Comparison of ENCODE assay signal across 26 cellular contexts in the genomic region with DNA sequence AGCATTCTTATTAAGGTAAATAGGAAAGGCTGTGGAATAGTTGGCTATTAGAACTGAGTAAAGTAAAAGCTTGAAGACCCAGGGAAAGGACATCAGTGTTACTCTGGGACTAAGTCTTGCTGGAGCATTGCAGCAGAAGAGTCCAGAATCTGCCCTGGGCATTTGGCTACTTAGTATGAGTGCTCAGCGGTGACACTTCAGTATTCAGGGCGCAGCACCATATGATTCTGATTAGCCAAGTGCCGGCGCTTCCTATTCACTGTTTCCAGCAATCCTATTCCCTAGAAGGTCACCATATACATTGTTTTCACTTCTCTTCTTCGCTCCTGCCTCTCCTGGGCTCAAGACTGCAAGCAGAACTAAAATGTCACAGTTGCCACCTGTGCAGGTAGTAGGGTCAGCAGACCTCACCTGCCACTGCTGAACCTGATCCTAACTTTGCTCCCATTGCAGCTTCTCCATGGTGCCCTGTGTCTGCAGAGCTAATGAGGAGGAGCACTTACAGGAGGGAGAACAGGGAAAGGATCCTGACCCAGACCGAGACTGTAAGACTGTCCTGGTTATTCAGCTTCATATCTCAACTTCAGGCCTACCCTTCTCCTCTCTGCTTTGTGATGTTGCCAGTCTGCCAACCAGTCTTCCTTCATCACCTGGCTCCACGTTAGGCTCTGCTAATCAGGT.
DNase-seq lines count a peak whose midpoint lies in the region; ATAC-seq, FAIRE-seq and TF ChIP-seq lines count a peak whose summit lies in the region.
"Had no signal": no experiment of that assay in that cellular context is flagged by ENCODE, and none has a peak within 500 bp of the region (broad histone marks: within the 10 kb centered on the region; RNA-seq: fewer than 3 reads in every experiment).

No MANE protein-coding gene starts in this region.

- H2AK5ac ChIP-seq in mesendoderm (ENCODE audit: low read length) = no peak overlapping the region

- WGBS in mesendoderm (ENCODE audit: extremely low coverage, insufficient coverage, low lambda C conversion rate) = no CpG with 5 or more reads among the region's 7 CpGs
- 91 to 95% (median 95%) methylated on average over 7 of the region's 7 CpGs for WGBS in psoas muscle, 3 donors

- no peaks in the 10 kb centered on the region for H3K79me1 ChIP-seq in mesendoderm (ENCODE audit: low read length)

- H3K27ac Mint-ChIP-seq in stimulated activated memory B cell treated with anti-CD40 and anti-IgM and Interleukin-4, amounts not matched to agents 10 μg/mL and 1 μg/mL and 100 μg/mL, for 72 hours = peak overlapping the region; percentile 6
- no peak overlapping the region for H3K27ac Mint-ChIP-seq in nephron progenitor cell
- H3K27ac Mint-ChIP-seq: B cell; CD8-positive, alpha-beta T cell had no signal

- H4K5ac ChIP-seq in mesendoderm (ENCODE audit: low read length) = no peak overlapping the region

- peak; percentile 36 for DNase-seq in AG20443 (ENCODE audit: low spot score)
- DNase-seq in RPMI7951 (ENCODE audit: low read depth) = peak; percentile 17
- DNase-seq in mesendoderm = no peak
- DNase-seq in nephron progenitor cell = no peak
- DNase-seq in GM12891 (ENCODE audit: insufficient read length, low spot score) = no peak
- no peak for DNase-seq in psoas muscle
- no peak for DNase-seq in GM19239 (ENCODE audit: insufficient read length, low spot score)
- DNase-seq: Calu3; CD8-positive, alpha-beta T cell; DMS79 treated with DMSO at 0.1 percent for 48 hours; NCI-H1092 treated with DMSO at 0.1 percent for 48 hours; NCI-H1436; NCI-H187; NCI-H2171 treated with DMSO at 0.1 percent for 48 hours; NCI-H446; NCI-H524 treated with DMSO at 0.1 percent for 48 hours; NCI-H774; SJCRH30 had no signal

- no peaks in the 10 kb centered on the region for H3K36me3 Mint-ChIP-seq in stimulated activated memory B cell treated with anti-CD40 and anti-IgM and Interleukin-4, amounts not matched to agents 10 μg/mL and 1 μg/mL and 100 μg/mL, for 72 hours
- no peaks in the 10 kb centered on the region for H3K36me3 Mint-ChIP-seq in nephron progenitor cell (ENCODE audit: low read depth)
- H3K36me3 Mint-ChIP-seq: CD8-positive, alpha-beta T cell had no signal

- peak; percentile 53 for ATAC-seq in stimulated activated memory B cell treated with anti-CD40 and anti-IgM and Interleukin-4, amounts not matched to agents 10 μg/mL and 1 μg/mL and 100 μg/mL, for 72 hours
- ATAC-seq in psoas muscle = no peak
- ATAC-seq: CD8-positive, alpha-beta T cell; Right ventricle myocardium inferior; SK-N-SH treated with all-trans-retinoic acid at 6 μM for 48 hours had no signal

- H2BK15ac ChIP-seq in mesendoderm (replicated peaks; ENCODE audit: low read depth) = no peak overlapping the region

- H3K56ac ChIP-seq in mesendoderm (ENCODE audit: low read length) = peak overlapping the region; percentile 20

- H3K27ac ChIP-seq in mesendoderm (ENCODE audit: low read depth, low read length) = no peak overlapping the region
- no peak overlapping the region for H3K27ac ChIP-seq in psoas muscle
- H3K27ac ChIP-seq: C4-2B, HL-60, SJCRH30 had no signal

- H3K23ac ChIP-seq in mesendoderm (ENCODE audit: low read length) = no peak overlapping the region

- no peak for TF ChIP-seq POLR2A in GM12891 (IDR thresholded peaks at IDR 0.05; ENCODE audit: low read depth, low read length)

- H3K9ac ChIP-seq in mesendoderm (ENCODE audit: low read length) = no peak overlapping the region

- H3K4me1 ChIP-seq in mesendoderm (ENCODE audit: control insufficient read depth, low read depth, low read length) (no peaks in the 10 kb centered on the region), psoas muscle (peaks cover 12% of the 10 kb centered on the region)
- H3K4me1 ChIP-seq: SJCRH30 had no signal

- no peak overlapping the region for H3K4me3 ChIP-seq in mesendoderm (ENCODE audit: low read length)
- H3K4me3 ChIP-seq in psoas muscle = no peak overlapping the region
- H3K4me3 ChIP-seq: SJCRH30 had no signal

- no peaks in the 10 kb centered on the region for H3K4me1 Mint-ChIP-seq in stimulated activated memory B cell treated with anti-CD40 and anti-IgM and Interleukin-4, amounts not matched to agents 10 μg/mL and 1 μg/mL and 100 μg/mL, for 72 hours
- H3K4me1 Mint-ChIP-seq in nephron progenitor cell = peaks cover 21% of the 10 kb centered on the region
- H3K4me1 Mint-ChIP-seq: B cell had no signal

- H4K8ac ChIP-seq in mesendoderm (ENCODE audit: low read depth, low read length) = no peak overlapping the region

- no peak overlapping the region for H3K18ac ChIP-seq in mesendoderm (ENCODE audit: low read length)

- H2BK120ac ChIP-seq in mesendoderm (ENCODE audit: low read depth, low read length) = no peak overlapping the region

- no peaks in the 10 kb centered on the region for H3K79me2 ChIP-seq in mesendoderm (ENCODE audit: control insufficient read depth, insufficient read depth, low read length)

- no peaks in the 10 kb centered on the region for H3K27me3 ChIP-seq in mesendoderm (ENCODE audit: insufficient read depth, low read length, poor library complexity)
- no peaks in the 10 kb centered on the region for H3K27me3 ChIP-seq in psoas muscle (ENCODE audit: insufficient read depth in 3 of 3, low read length in 2 of 3)
- H3K27me3 ChIP-seq: SJCRH30 had no signal

- FAIRE-seq in GM12891 (lab: Jason Lieb, UNC) (no peak), GM19239 (lab: Jason Lieb, UNC) (no peak)
- FAIRE-seq: GM18507, H54 had no signal

- H2BK5ac ChIP-seq in mesendoderm (ENCODE audit: low read length) = no peak overlapping the region

- no peak for TF ChIP-seq CTCF in nephron progenitor cell (IDR thresholded peaks at IDR 0.05)
- TF ChIP-seq CTCF in psoas muscle (IDR thresholded peaks at IDR 0.05) = no peak

- intact Hi-C loops in psoas muscle (cut with DNase I) = no loop called here

- no peaks in the 10 kb centered on the region for H3K27me3 Mint-ChIP-seq in stimulated activated memory B cell treated with anti-CD40 and anti-IgM and Interleukin-4, amounts not matched to agents 10 μg/mL and 1 μg/mL and 100 μg/mL, for 72 hours
- H3K27me3 Mint-ChIP-seq in nephron progenitor cell (ENCODE audit: low read depth, poor library complexity) = peaks cover 5% of the 10 kb centered on the region

- H3K9me3 ChIP-seq in psoas muscle = no peaks in the 10 kb centered on the region
- H3K9me3 ChIP-seq: SJCRH30 had no signal

- H3K4ac ChIP-seq in mesendoderm (ENCODE audit: low read depth, low read length) = no peak overlapping the region

- H3K4me2 ChIP-seq in mesendoderm (ENCODE audit: low read length) = no peak overlapping the region

- H3K9me3 Mint-ChIP-seq in stimulated activated memory B cell treated with anti-CD40 and anti-IgM and Interleukin-4, amounts not matched to agents 10 μg/mL and 1 μg/mL and 100 μg/mL, for 72 hours = no peaks in the 10 kb centered on the region
- H3K9me3 Mint-ChIP-seq in nephron progenitor cell = peaks cover under 1% of the 10 kb centered on the region
- H3K9me3 Mint-ChIP-seq: CD8-positive, alpha-beta T cell had no signal

- H3K36me3 ChIP-seq in mesendoderm (ENCODE audit: control insufficient read depth, insufficient read depth, low read length) = no peaks in the 10 kb centered on the region
- H3K36me3 ChIP-seq in psoas muscle (ENCODE audit: insufficient read depth in 1 of 2, low read depth in 1 of 2) = no peaks in the 10 kb centered on the region
- H3K36me3 ChIP-seq: SJCRH30 had no signal

- no peak overlapping the region for H3K4me3 Mint-ChIP-seq in stimulated activated memory B cell treated with anti-CD40 and anti-IgM and Interleukin-4, amounts not matched to agents 10 μg/mL and 1 μg/mL and 100 μg/mL, for 72 hours
- H3K4me3 Mint-ChIP-seq in nephron progenitor cell = no peak overlapping the region
- H3K4me3 Mint-ChIP-seq: B cell; CD8-positive, alpha-beta T cell had no signal

TF ChIP-seq in GM12891, 5 proteins besides CTCF, POLR2A, EP300 and RAD21:
- TF ChIP-seq SPI1 (IDR thresholded peaks at IDR 0.05; ENCODE audit: low read depth, low read length) (no peak), POU2F2 (IDR thresholded peaks at IDR 0.05; ENCODE audit: low read depth, low read length) (no peak), POLR2AphosphoS5 (IDR thresholded peaks at IDR 0.05; ENCODE audit: low read depth, low read length) (no peak), PAX5 (IDR thresholded peaks at IDR 0.05; ENCODE audit: insufficient read depth, low read length, severe bottlenecking) (no peak), TAF1 (IDR thresholded peaks at IDR 0.05; ENCODE audit: low read depth, low read length) (no peak)

Comparison
In these comparisons a context has a peak if more than half of its experiments do, and no peak if none do; other contexts are left out.
1. DNase-seq: peak in AG20443 (single experiment) and RPMI7951 (single experiment); none in mesendoderm (single experiment), nephron progenitor cell (single experiment), GM12891 (single experiment), psoas muscle (0 of 2) and GM19239 (single experiment).